ENCODE assay signal across 8 cellular contexts in the genomic region with DNA sequence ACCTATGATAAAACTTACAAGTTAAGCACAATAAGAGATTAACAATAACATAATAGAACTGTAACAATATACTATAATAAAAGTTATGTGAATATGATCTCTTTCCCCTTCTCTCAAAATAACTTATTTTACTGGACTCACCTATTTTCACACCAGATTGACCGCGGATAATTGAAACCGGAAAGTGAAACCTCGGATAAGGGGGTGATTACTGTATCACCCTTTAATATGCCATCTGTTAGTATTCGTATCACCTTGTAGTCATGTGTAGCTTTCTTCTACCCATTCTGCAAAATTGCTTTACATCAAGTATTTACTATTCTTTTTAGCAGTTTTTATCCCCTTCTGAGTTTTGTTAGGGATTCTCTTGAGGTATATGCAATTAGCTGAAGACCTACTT. TPM values are rescaled to one million over a fixed set of nuclear protein-coding genes. Genes with fewer than 3 reads are reported as not detected.
A peak's percentile ranks its signal among the peaks of the same experiment; 100 is the strongest.
DNase-seq lines count a peak whose midpoint lies in the region; ATAC-seq and TF ChIP-seq lines count a peak whose summit lies in the region.
"Had no signal": no experiment of that assay in that cellular context is flagged by ENCODE, and none has a peak within 500 bp of the region (broad histone marks: within the 10 kb centered on the region; RNA-seq: fewer than 3 reads in every experiment).

No MANE protein-coding gene starts in this region.

- no peak overlapping the region for H2AFZ ChIP-seq in smooth muscle cell (ENCODE audit: low read depth)

- H3K9me3 ChIP-seq in HAP-1 = no peaks in the 10 kb centered on the region
- no peaks in the 10 kb centered on the region for H3K9me3 ChIP-seq in smooth muscle cell (replicated peaks; ENCODE audit: low read depth)

- peaks cover 53% of the 10 kb centered on the region for H4K20me1 ChIP-seq in smooth muscle cell (ENCODE audit: low read depth)

- DNase-seq in HAP-1 (ENCODE audit: low spot score in 2 of 2) = no peak
- DNase-seq in T-cell = no peak
- DNase-seq in fibroblast of villous mesenchyme (ENCODE audit: low read depth) = no peak
- DNase-seq in smooth muscle cell (lab: John Stamatoyannopoulos, UW; ENCODE audit: unreplicated experiment) = no peak
- DNase-seq in NCI-H1092 treated with DMSO at 0.1 percent for 48 hours (lab: John Stamatoyannopoulos, UW) = no peak

- H3F3A ChIP-seq in smooth muscle cell (ENCODE audit: low read depth) = no peaks in the 10 kb centered on the region

- no peaks in the 10 kb centered on the region for H3K9me3 Mint-ChIP-seq in T-cell

- in situ Hi-C loops in HAP-1 (cut with MboI; ENCODE audit: low sequenced_read_pairs) = no loop called here

- CTCF ChIA-PET in T-cell (lab: Charles Lee) = no interaction called here

- peak overlapping the region; percentile 97 for H3K4me2 ChIP-seq in smooth muscle cell

- TF ChIP-seq CTCF in fibroblast of villous mesenchyme (IDR thresholded peaks at IDR 0.05; ENCODE audit: insufficient read depth, low read depth, low read length) (no peak), smooth muscle cell (IDR thresholded peaks at IDR 0.05; ENCODE audit: borderline replicate concordance, insufficient read depth, poor library complexity, severe bottlenecking) (no peak)

- H3K36me3 Mint-ChIP-seq in T-cell = peaks cover 3% of the 10 kb centered on the region

- peak overlapping the region; percentile 85 to 89 for H3K27ac Mint-ChIP-seq in T-cell

- peak overlapping the region; percentile 87 for H3K9ac ChIP-seq in smooth muscle cell (ENCODE audit: low read depth)

- H3K4me1 ChIP-seq in HAP-1 = peaks cover 19% of the 10 kb centered on the region
- H3K4me1 ChIP-seq in smooth muscle cell (ENCODE audit: low read depth) = peaks cover 18% of the 10 kb centered on the region

- H3K4me3 ChIP-seq in HAP-1 = peak overlapping the region; percentile 65
- H3K4me3 ChIP-seq in fibroblast of villous mesenchyme (ENCODE audit: low read depth, low read length) = peak overlapping the region; percentile 70
- peak overlapping the region; percentile 94 for H3K4me3 ChIP-seq in smooth muscle cell

- POLR2A ChIA-PET in T-cell (lab: Charles Lee) = no interaction called here

- no peak for ATAC-seq in T-cell (replicated peaks in 1 of 4)
- no peak for ATAC-seq in GM18858 (IDR thresholded peaks at IDR 0.05; ENCODE audit: unreplicated experiment)
- no peak for ATAC-seq in HG02678 (IDR thresholded peaks at IDR 0.05; ENCODE audit: unreplicated experiment)

- H3K27me3 Mint-ChIP-seq in T-cell = no peaks in the 10 kb centered on the region

- H3K36me3 ChIP-seq in HAP-1 (replicated peaks) (no peaks in the 10 kb centered on the region), smooth muscle cell (ENCODE audit: low read depth) (no peaks in the 10 kb centered on the region)

- 86% methylated on average over 5 of the region's 5 CpGs for WGBS in smooth muscle cell (ENCODE audit: low lambda C conversion rate)

- H3K27me3 ChIP-seq in HAP-1 (ENCODE audit: low read depth) = no peaks in the 10 kb centered on the region
- H3K27me3 ChIP-seq in smooth muscle cell (ENCODE audit: low read depth) = no peaks in the 10 kb centered on the region

- peaks cover 61% of the 10 kb centered on the region for H3K79me2 ChIP-seq in smooth muscle cell (ENCODE audit: low read depth)

- H3K4me3 Mint-ChIP-seq in T-cell = peak overlapping the region; percentile 83 to 88 (median 87)

- no peak overlapping the region for H3K27ac ChIP-seq in smooth muscle cell (ENCODE audit: low read depth)

- peaks cover 50 to 64% (median 62%) of the 10 kb centered on the region in 3 donors for H3K4me1 Mint-ChIP-seq in T-cell

RNA-seq across cellular contexts. Expression of a gene that starts 1.8 kb away (rescaled TPM):
- 100 to 1,000 TPM; 137 to 163 (median 155) TPM for total RNA-seq in T-cell
- 148 and 154 TPM in 2 replicates for total RNA-seq in fibroblast of villous mesenchyme
- 195 and 237 TPM in 2 replicates for total RNA-seq in smooth muscle cell
- 101 and 116 TPM in 2 replicates for polyA plus RNA-seq in smooth muscle cell

RNA-seq across cellular contexts. Expression of a gene that starts 52.6 kb away (rescaled TPM):
- total RNA-seq in T-cell (not detected), fibroblast of villous mesenchyme (1.3 and 7.4 TPM in 2 replicates), smooth muscle cell (0.18 TPM in 1 of 2 replicates, not detected in the other)
- polyA plus RNA-seq in smooth muscle cell = not detected in 2 replicates
- total RNA-seq: lung microvascular endothelial cell had no signal
